ENCODE assay signal across 14 cellular contexts in the genomic region with DNA sequence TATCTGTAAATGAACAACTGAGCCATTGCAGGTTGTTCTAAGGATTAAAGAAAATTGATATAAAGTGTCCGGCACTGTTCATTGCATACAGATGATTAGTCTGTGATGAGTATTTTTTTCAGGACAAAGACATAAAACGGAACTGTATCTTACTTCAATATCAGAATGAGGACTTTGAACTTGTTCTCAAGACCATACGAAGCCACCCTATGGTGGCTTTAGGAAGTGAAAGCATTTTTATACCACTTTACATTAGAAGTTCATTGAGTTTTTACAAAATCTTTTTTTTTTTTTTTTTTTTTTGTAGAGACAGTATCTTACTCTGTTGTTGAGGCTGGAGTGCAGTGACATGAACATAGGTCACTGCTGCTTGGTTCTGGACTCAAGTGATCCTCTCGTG. TPM values are rescaled to one million over a fixed set of nuclear protein-coding genes. Genes with fewer than 3 reads are reported as not detected.
A peak's percentile ranks its signal among the peaks of the same experiment; 100 is the strongest.
DNase-seq lines count a peak whose midpoint lies in the region; TF ChIP-seq lines count a peak whose summit lies in the region.
"Had no signal": no experiment of that assay in that cellular context is flagged by ENCODE, and none has a peak within 500 bp of the region (broad histone marks: within the 10 kb centered on the region; RNA-seq: fewer than 3 reads in every experiment).

No MANE protein-coding gene starts in this region.

- H2AFZ ChIP-seq in OCI-LY1 (ENCODE audit: low read length), result no peak overlapping the region

- no peak overlapping the region for H3K27ac Mint-ChIP-seq in endodermal cell
- H3K27ac Mint-ChIP-seq: activated CD8-positive, alpha-beta memory T cell treated with anti-CD3 and anti-CD28 coated beads, Interleukin-2, amount 10 ng/mL, durations not matched to agents 7 days and 5 days; CD8-positive, alpha-beta T cell; naive thymus-derived CD8-positive, alpha-beta T cell had no signal

- peaks cover 39% of the 10 kb centered on the region for H3K4me1 Mint-ChIP-seq in endodermal cell

- intact Hi-C loops in A673 (cut with micrococcal nuclease; ENCODE audit: unreplicated experiment), result no loop called here
- intact Hi-C loops in esophagus muscularis mucosa (cut with DNase I), result no loop called here

- BruUV-seq in A673 (replicated peaks; lab: Mats Ljungman, UMichigan), result no TSS peak

- POLR2A ChIA-PET in A673 (lab: Charles Lee; ENCODE audit: low non-redundant PET), result no interaction called here

- H3K4me3 ChIP-seq in A673 (ENCODE audit: low read depth, low read length, poor library complexity, severe bottlenecking) (no peak overlapping the region), OCI-LY1 (ENCODE audit: low read depth, low read length, poor library complexity, severe bottlenecking) (no peak overlapping the region), endodermal cell (ENCODE audit: low read length) (peak overlapping the region; percentile 38), right atrium auricular region (no peak overlapping the region), esophagus muscularis mucosa (no peak overlapping the region)
- H3K4me3 ChIP-seq: gastrocnemius medialis had no signal

- H3K36me3 Mint-ChIP-seq in endodermal cell (ENCODE audit: low read depth), result no peaks in the 10 kb centered on the region
- H3K36me3 Mint-ChIP-seq: activated CD8-positive, alpha-beta memory T cell treated with anti-CD3 and anti-CD28 coated beads, Interleukin-2, amount 10 ng/mL, durations not matched to agents 7 days and 5 days; activated naive CD4-positive, alpha-beta T cell treated with anti-CD3 and anti-CD28 coated beads, Interleukin-2, amount 50 U/mL, for 24 hours; CD8-positive, alpha-beta T cell; naive thymus-derived CD8-positive, alpha-beta T cell had no signal

- H3K4me1 ChIP-seq in A673 (ENCODE audit: insufficient read depth, low read length, poor library complexity, severe bottlenecking) (peaks cover 53% of the 10 kb centered on the region), OCI-LY1 (ENCODE audit: insufficient read depth, low read length, severe bottlenecking) (peaks cover 4% of the 10 kb centered on the region), endodermal cell (ENCODE audit: control insufficient read depth, insufficient read depth, low read length) (peaks cover 25% of the 10 kb centered on the region), right atrium auricular region (peaks cover 0 to 3% of the 10 kb centered on the region in 2 donors), esophagus muscularis mucosa (peaks cover 4% of the 10 kb centered on the region in 4 donors)

- 95 to 100% methylated on average over 2 to 4 of the region's 4 CpGs for WGBS in endodermal cell (ENCODE audit: insufficient coverage in 1 of 2, insufficient read length in 1 of 2), 2 experiments
- 89% methylated on average over 4 of the region's 4 CpGs for WGBS in esophagus muscularis mucosa

- H3K9me3 ChIP-seq in A673 (ENCODE audit: low read depth, low read length, poor library complexity, severe bottlenecking) (no peaks in the 10 kb centered on the region), OCI-LY1 (ENCODE audit: low read length) (no peaks in the 10 kb centered on the region), endodermal cell (ENCODE audit: control insufficient read depth, low read length) (no peaks in the 10 kb centered on the region), right atrium auricular region (no peaks in the 10 kb centered on the region), esophagus muscularis mucosa (no peaks in the 10 kb centered on the region)
- H3K9me3 ChIP-seq: gastrocnemius medialis had no signal

- peaks cover 36% of the 10 kb centered on the region for H3K27me3 Mint-ChIP-seq in endodermal cell (ENCODE audit: insufficient read depth)
- H3K27me3 Mint-ChIP-seq: activated naive CD4-positive, alpha-beta T cell treated with anti-CD3 and anti-CD28 coated beads, Interleukin-2, amount 50 U/mL, for 24 hours had no signal

- no peak overlapping the region for H3K4me3 Mint-ChIP-seq in endodermal cell
- H3K4me3 Mint-ChIP-seq: activated CD8-positive, alpha-beta memory T cell treated with anti-CD3 and anti-CD28 coated beads, Interleukin-2, amount 10 ng/mL, durations not matched to agents 7 days and 5 days; CD8-positive, alpha-beta T cell; naive thymus-derived CD8-positive, alpha-beta T cell had no signal

- H3K36me3 ChIP-seq in A673 (ENCODE audit: insufficient read depth, low read length, poor library complexity, severe bottlenecking) (no peaks in the 10 kb centered on the region), OCI-LY1 (ENCODE audit: insufficient read depth, low read length) (no peaks in the 10 kb centered on the region), endodermal cell (ENCODE audit: control insufficient read depth, insufficient read depth, low read length) (no peaks in the 10 kb centered on the region), right atrium auricular region (no peaks in the 10 kb centered on the region), esophagus muscularis mucosa (no peaks in the 10 kb centered on the region)
- H3K36me3 ChIP-seq: gastrocnemius medialis had no signal

- no peak overlapping the region for H3K4me2 ChIP-seq in OCI-LY1 (ENCODE audit: low read length)

- H3K9ac ChIP-seq in OCI-LY1 (ENCODE audit: low read length), result no peak overlapping the region
- no peak overlapping the region for H3K9ac ChIP-seq in endodermal cell (ENCODE audit: extremely low read depth, low read length, poor library complexity, severe bottlenecking)

- H3K9me2 ChIP-seq in OCI-LY1 (ENCODE audit: low read depth, low read length), result no peaks in the 10 kb centered on the region

- TF ChIP-seq POLR2A in esophagus muscularis mucosa (IDR thresholded peaks at IDR 0.05; ENCODE audit: low read depth), result no peak

- TF ChIP-seq EP300 in esophagus muscularis mucosa (IDR thresholded peaks at IDR 0.05), result no peak

- H3K27ac ChIP-seq in A673 (ENCODE audit: low read depth, low read length, poor library complexity, severe bottlenecking), result no peak overlapping the region
- no peak overlapping the region for H3K27ac ChIP-seq in OCI-LY1 (ENCODE audit: low read depth, low read length, poor library complexity, severe bottlenecking)
- H3K27ac ChIP-seq in endodermal cell (ENCODE audit: low read depth, low read length), result no peak overlapping the region
- no peak overlapping the region for H3K27ac ChIP-seq in right atrium auricular region
- no peak overlapping the region for H3K27ac ChIP-seq in esophagus muscularis mucosa (replicated peaks in 1 of 4)
- H3K27ac ChIP-seq: gastrocnemius medialis had no signal

- TF ChIP-seq CTCF in A673 (conservative IDR thresholded peaks at IDR 0.05; ENCODE audit: low read depth, low read length) (peak; percentile 41; the same call in 1 of the 2 replicates), GM12872 (IDR thresholded peaks at IDR 0.05; ENCODE audit: insufficient read depth, low read depth, low read length) (peak; percentile 28; the same call in 1 of the 3 replicates), OCI-LY1 (IDR thresholded peaks at IDR 0.05; ENCODE audit: low read length) (peak; percentile 34; the same call in 1 of the 2 replicates), endodermal cell (conservative IDR thresholded peaks at IDR 0.05) (peak; percentile 55), right atrium auricular region (IDR thresholded peaks at IDR 0.05) (no peak), esophagus muscularis mucosa (IDR thresholded peaks at IDR 0.05) (no peak)

- no peaks in the 10 kb centered on the region for H3K79me2 ChIP-seq in OCI-LY1 (ENCODE audit: insufficient read depth, low read length)

- CTCF ChIA-PET in A673 (lab: Charles Lee), result interaction anchor here (1.0 kb wide), 1 partner anchor 12 kb away, joined by 5 read pairs; no protein-coding TSS in a partner anchor

- no peaks in the 10 kb centered on the region for H3K9me3 Mint-ChIP-seq in endodermal cell
- H3K9me3 Mint-ChIP-seq: activated naive CD4-positive, alpha-beta T cell treated with anti-CD3 and anti-CD28 coated beads, Interleukin-2, amount 50 U/mL, for 24 hours; CD8-positive, alpha-beta T cell; naive thymus-derived CD8-positive, alpha-beta T cell had no signal

- H3F3A ChIP-seq in OCI-LY1 (ENCODE audit: insufficient read depth, low read length), result no peaks in the 10 kb centered on the region

- no peaks in the 10 kb centered on the region for H4K20me1 ChIP-seq in OCI-LY1 (ENCODE audit: insufficient read depth, low read length)

- no peaks in the 10 kb centered on the region for H3K27me3 ChIP-seq in A673 (replicated peaks; ENCODE audit: insufficient read depth, low read depth, low read length, poor library complexity)
- peaks cover 4% of the 10 kb centered on the region; the same call in 1 of the 2 replicates for H3K27me3 ChIP-seq in OCI-LY1 (ENCODE audit: insufficient read depth, low read length)
- H3K27me3 ChIP-seq in endodermal cell (ENCODE audit: control insufficient read depth, insufficient read depth, low read length, poor library complexity, severe bottlenecking), result no peaks in the 10 kb centered on the region
- no peaks in the 10 kb centered on the region for H3K27me3 ChIP-seq in right atrium auricular region
- H3K27me3 ChIP-seq in esophagus muscularis mucosa, result no peaks in the 10 kb centered on the region
- H3K27me3 ChIP-seq: gastrocnemius medialis had no signal

- DNase-seq in A673 (ENCODE audit: low spot score), result peak; percentile 51
- DNase-seq in endodermal cell, result no peak
- DNase-seq in right atrium auricular region (ENCODE audit: low spot score), result no peak
- DNase-seq in CD1c-positive myeloid dendritic cell (ENCODE audit: extremely low spot score), result no peak
- DNase-seq in esophagus muscularis mucosa (ENCODE audit: extremely low spot score), result no peak
- DNase-seq in stimulated activated CD4-positive, alpha-beta T cell treated with anti-CD3 and anti-CD28 coated beads, Interleukin-4, amount 100 ng/mL, for 1 hour, result no peak
- DNase-seq: activated CD8-positive, alpha-beta memory T cell treated with anti-CD3 and anti-CD28 coated beads, Interleukin-2, amount 10 ng/mL, durations not matched to agents 7 days and 5 days; CD8-positive, alpha-beta T cell; gastrocnemius medialis; naive thymus-derived CD8-positive, alpha-beta T cell; NCI-H345 had no signal

RNA-seq across cellular contexts. Expression of gene TRIM2, which starts 45.2 kb away (rescaled TPM):
- total RNA-seq in A673 (2021), result 93.2 and 107 TPM in 2 replicates
- 10 to 100 TPM; 31.8 to 56.1 TPM for total RNA-seq in endodermal cell
- polyA plus RNA-seq in endodermal cell (2013, experiment 1 of 2), result 83.8 TPM
- 72.7 TPM for polyA plus RNA-seq in endodermal cell (2013, experiment 2 of 2)
- 10 to 100 TPM; 17.7 to 29.9 TPM for total RNA-seq in right atrium auricular region
- 10 to 100 TPM; 28.3 to 36.9 (median 30.4) TPM for total RNA-seq in esophagus muscularis mucosa
- total RNA-seq: activated CD8-positive, alpha-beta memory T cell treated with anti-CD3 and anti-CD28 coated beads, Interleukin-2, amount 10 ng/mL, durations not matched to agents 7 days and 5 days had no signal

Comparison
In these comparisons a context has a peak if more than half of its experiments do, and no peak if none do; other contexts are left out.
1. CTCF ChIP-seq: peak in A673 (single experiment), GM12872 (single experiment), OCI-LY1 (single experiment) and endodermal cell (single experiment); none in right atrium auricular region (0 of 2) and esophagus muscularis mucosa (0 of 3).